In genomic region chr19:15018836-15019235, GRCh38 we compare ENCODE assay signal across 10 cellular contexts. TPM values are rescaled to one million over a fixed set of nuclear protein-coding genes. Genes with fewer than 3 reads are reported as not detected.
"Had no signal": no experiment of that assay in that cellular context is flagged by ENCODE, and none has a peak within 500 bp of the region (broad histone marks: within the 10 kb centered on the region; RNA-seq: fewer than 3 reads in every experiment).

No MANE protein-coding gene starts in this region.

RNA-seq across cellular contexts. Expression of gene CASP14, which starts 30.4 kb away (rescaled TPM):
- polyA plus RNA-seq: naive thymus-derived CD4-positive, alpha-beta T cell; naive thymus-derived CD8-positive, alpha-beta T cell; neural cell; ovary; psoas muscle; right cardiac atrium; sigmoid colon; small intestine; smooth muscle cell; spleen had no signal

RNA-seq across cellular contexts. Expression of gene SLC1A6, which starts 39.2 kb away (rescaled TPM):
- polyA plus RNA-seq: naive thymus-derived CD4-positive, alpha-beta T cell; naive thymus-derived CD8-positive, alpha-beta T cell; psoas muscle; right cardiac atrium; spleen had no signal
